Comparison of ENCODE assay signal across 1 cellular context in the genomic region with DNA sequence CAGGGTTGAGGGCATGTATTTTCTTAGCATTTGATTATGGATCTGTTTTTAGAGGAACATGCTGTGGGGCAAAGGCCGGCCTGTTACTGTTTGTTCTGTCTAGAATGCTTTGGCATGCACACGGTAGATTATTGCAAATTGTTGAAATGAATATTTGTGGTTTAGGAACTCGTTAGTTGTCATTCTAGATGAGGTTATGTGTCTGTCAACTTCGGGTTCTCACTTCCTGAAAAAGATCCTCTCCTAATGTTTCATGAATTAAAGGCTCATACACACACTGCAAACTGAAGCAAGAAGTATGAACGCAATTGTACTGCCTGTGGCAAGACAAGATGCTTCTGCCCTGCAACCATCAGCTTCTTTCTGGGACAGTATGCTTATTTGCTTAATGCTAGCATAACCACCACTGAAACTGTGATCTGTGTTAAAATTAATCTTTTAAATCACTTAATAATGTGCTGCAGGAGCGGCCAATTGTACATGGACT.
TF ChIP-seq lines count a peak whose summit lies in the region.

No MANE protein-coding gene starts in this region.

TF ChIP-seq in HEK293, 187 proteins besides CTCF, POLR2A, EP300 and RAD21 (continued from another document):
- TF ChIP-seq, protein P1, sequence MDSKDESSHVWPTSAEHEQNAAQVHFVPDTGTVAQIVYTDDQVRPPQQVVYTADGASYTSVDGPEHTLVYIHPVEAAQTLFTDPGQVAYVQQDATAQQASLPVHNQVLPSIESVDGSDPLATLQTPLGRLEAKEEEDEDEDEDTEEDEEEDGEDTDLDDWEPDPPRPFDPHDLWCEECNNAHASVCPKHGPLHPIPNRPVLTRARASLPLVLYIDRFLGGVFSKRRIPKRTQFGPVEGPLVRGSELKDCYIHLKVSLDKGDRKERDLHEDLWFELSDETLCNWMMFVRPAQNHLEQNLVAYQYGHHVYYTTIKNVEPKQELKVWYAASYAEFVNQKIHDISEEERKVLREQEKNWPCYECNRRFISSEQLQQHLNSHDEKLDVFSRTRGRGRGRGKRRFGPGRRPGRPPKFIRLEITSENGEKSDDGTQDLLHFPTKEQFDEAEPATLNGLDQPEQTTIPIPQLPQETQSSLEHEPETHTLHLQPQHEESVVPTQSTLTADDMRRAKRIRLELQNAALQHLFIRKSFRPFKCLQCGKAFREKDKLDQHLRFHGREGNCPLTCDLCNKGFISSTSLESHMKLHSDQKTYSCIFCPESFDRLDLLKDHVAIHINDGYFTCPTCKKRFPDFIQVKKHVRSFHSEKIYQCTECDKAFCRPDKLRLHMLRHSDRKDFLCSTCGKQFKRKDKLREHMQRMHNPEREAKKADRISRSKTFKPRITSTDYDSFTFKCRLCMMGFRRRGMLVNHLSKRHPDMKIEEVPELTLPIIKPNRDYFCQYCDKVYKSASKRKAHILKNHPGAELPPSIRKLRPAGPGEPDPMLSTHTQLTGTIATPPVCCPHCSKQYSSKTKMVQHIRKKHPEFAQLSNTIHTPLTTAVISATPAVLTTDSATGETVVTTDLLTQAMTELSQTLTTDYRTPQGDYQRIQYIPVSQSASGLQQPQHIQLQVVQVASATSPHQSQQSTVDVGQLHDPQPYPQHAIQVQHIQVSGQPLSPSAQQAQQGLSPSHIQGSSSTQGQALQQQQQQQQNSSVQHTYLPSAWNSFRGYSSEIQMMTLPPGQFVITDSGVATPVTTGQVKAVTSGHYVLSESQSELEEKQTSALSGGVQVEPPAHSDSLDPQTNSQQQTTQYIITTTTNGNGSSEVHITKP (tag by site-specific recombination; IDR thresholded peaks at IDR 0.05) = no peak
- TF ChIP-seq ZNF146 (tag by site-specific recombination; IDR thresholded peaks at IDR 0.05) = no peak
- 0 out of 2 replicates have a peak, but pooled peaks have one; percentile 19 for TF ChIP-seq MZF1 (tag by site-specific recombination; IDR thresholded peaks at IDR 0.05; ENCODE audit: borderline replicate concordance)
- no peak for TF ChIP-seq ZNF391 (tag by site-specific recombination; IDR thresholded peaks at IDR 0.05; ENCODE audit: borderline replicate concordance, low read depth)
- TF ChIP-seq, protein P2, sequence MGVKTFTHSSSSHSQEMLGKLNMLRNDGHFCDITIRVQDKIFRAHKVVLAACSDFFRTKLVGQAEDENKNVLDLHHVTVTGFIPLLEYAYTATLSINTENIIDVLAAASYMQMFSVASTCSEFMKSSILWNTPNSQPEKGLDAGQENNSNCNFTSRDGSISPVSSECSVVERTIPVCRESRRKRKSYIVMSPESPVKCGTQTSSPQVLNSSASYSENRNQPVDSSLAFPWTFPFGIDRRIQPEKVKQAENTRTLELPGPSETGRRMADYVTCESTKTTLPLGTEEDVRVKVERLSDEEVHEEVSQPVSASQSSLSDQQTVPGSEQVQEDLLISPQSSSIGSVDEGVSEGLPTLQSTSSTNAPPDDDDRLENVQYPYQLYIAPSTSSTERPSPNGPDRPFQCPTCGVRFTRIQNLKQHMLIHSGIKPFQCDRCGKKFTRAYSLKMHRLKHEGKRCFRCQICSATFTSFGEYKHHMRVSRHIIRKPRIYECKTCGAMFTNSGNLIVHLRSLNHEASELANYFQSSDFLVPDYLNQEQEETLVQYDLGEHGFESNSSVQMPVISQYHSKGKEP (tag by site-specific recombination; IDR thresholded peaks at IDR 0.05) = peak; percentile 94
- TF ChIP-seq SP3 (tag by site-specific recombination; IDR thresholded peaks at IDR 0.05) = no peak
- TF ChIP-seq, protein P3, sequence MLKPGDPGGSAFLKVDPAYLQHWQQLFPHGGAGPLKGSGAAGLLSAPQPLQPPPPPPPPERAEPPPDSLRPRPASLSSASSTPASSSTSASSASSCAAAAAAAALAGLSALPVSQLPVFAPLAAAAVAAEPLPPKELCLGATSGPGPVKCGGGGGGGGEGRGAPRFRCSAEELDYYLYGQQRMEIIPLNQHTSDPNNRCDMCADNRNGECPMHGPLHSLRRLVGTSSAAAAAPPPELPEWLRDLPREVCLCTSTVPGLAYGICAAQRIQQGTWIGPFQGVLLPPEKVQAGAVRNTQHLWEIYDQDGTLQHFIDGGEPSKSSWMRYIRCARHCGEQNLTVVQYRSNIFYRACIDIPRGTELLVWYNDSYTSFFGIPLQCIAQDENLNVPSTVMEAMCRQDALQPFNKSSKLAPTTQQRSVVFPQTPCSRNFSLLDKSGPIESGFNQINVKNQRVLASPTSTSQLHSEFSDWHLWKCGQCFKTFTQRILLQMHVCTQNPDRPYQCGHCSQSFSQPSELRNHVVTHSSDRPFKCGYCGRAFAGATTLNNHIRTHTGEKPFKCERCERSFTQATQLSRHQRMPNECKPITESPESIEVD (tag by site-specific recombination; IDR thresholded peaks at IDR 0.05) = peak; percentile 16
- TF ChIP-seq, protein P4, sequence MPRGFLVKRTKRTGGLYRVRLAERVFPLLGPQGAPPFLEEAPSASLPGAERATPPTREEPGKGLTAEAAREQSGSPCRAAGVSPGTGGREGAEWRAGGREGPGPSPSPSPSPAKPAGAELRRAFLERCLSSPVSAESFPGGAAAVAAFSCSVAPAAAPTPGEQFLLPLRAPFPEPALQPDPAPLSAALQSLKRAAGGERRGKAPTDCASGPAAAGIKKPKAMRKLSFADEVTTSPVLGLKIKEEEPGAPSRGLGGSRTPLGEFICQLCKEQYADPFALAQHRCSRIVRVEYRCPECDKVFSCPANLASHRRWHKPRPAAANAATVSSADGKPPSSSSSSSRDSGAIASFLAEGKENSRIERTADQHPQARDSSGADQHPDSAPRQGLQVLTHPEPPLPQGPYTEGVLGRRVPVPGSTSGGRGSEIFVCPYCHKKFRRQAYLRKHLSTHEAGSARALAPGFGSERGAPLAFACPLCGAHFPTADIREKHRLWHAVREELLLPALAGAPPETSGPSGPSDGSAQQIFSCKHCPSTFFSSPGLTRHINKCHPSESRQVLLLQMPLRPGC (tag by site-specific recombination; IDR thresholded peaks at IDR 0.05) = peak; percentile 67
- TF ChIP-seq ZNF366 (tag by site-specific recombination; conservative IDR thresholded peaks at IDR 0.05) = peak; percentile 74
- no peak for TF ChIP-seq ZNF571 (tag by site-specific recombination; IDR thresholded peaks at IDR 0.05)
- TF ChIP-seq RBAK (tag by site-specific recombination; IDR thresholded peaks at IDR 0.05) = no peak
- TF ChIP-seq, protein P5, sequence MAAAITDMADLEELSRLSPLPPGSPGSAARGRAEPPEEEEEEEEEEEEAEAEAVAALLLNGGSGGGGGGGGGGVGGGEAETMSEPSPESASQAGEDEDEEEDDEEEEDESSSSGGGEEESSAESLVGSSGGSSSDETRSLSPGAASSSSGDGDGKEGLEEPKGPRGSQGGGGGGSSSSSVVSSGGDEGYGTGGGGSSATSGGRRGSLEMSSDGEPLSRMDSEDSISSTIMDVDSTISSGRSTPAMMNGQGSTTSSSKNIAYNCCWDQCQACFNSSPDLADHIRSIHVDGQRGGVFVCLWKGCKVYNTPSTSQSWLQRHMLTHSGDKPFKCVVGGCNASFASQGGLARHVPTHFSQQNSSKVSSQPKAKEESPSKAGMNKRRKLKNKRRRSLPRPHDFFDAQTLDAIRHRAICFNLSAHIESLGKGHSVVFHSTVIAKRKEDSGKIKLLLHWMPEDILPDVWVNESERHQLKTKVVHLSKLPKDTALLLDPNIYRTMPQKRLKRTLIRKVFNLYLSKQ (tag by site-specific recombination; IDR thresholded peaks at IDR 0.05; ENCODE audit: borderline replicate concordance) = no peak
- TF ChIP-seq ZNF76 (tag by site-specific recombination; IDR thresholded peaks at IDR 0.05; ENCODE audit: borderline replicate concordance, low read depth) = no peak
- TF ChIP-seq ZNF529 (tag by site-specific recombination; IDR thresholded peaks at IDR 0.05; ENCODE audit: insufficient replicate concordance) = no peak
- TF ChIP-seq BCL11A (tag by site-specific recombination; IDR thresholded peaks at IDR 0.05; ENCODE audit: low read depth) = peak; percentile 62; the same call in 1 of the 2 replicates
- TF ChIP-seq, protein P6, sequence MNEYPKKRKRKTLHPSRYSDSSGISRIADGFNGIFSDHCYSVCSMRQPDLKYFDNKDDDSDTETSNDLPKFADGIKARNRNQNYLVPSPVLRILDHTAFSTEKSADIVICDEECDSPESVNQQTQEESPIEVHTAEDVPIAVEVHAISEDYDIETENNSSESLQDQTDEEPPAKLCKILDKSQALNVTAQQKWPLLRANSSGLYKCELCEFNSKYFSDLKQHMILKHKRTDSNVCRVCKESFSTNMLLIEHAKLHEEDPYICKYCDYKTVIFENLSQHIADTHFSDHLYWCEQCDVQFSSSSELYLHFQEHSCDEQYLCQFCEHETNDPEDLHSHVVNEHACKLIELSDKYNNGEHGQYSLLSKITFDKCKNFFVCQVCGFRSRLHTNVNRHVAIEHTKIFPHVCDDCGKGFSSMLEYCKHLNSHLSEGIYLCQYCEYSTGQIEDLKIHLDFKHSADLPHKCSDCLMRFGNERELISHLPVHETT (tag by site-specific recombination; IDR thresholded peaks at IDR 0.05) = peak; percentile 53; the same call in 1 of the 2 replicates
- 0 out of 2 replicates have a peak, but pooled peaks have one; percentile 17 for TF ChIP-seq ZNF843 (tag by site-specific recombination; IDR thresholded peaks at IDR 0.05)
- TF ChIP-seq, protein P7, sequence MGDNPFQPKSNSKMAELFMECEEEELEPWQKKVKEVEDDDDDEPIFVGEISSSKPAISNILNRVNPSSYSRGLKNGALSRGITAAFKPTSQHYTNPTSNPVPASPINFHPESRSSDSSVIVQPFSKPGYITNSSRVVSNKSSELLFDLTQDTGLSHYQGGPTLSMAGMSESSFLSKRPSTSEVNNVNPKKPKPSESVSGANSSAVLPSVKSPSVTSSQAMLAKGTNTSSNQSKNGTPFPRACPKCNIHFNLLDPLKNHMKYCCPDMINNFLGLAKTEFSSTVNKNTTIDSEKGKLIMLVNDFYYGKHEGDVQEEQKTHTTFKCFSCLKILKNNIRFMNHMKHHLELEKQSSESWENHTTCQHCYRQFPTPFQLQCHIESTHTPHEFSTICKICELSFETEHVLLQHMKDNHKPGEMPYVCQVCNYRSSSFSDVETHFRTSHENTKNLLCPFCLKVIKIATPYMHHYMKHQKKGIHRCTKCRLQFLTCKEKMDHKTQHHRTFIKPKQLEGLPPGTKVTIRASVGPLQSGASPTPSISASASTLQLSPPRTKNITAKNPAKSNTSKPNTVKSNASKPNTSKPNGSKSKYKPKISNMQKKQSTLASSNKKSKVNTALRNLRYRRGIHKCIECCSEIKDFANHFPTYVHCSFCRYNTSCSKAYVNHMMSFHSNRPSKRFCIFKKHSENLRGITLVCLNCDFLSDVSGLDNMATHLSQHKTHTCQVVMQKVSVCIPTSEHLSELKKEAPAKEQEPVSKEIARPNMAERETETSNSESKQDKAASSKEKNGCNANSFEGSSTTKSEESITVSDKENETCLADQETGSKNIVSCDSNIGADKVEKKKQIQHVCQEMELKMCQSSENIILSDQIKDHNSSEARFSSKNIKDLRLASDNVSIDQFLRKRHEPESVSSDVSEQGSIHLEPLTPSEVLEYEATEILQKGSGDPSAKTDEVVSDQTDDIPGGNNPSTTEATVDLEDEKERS (tag by site-specific recombination; IDR thresholded peaks at IDR 0.05) = no peak
- peak; percentile 73 for TF ChIP-seq ZNF600 (tag by site-specific recombination; IDR thresholded peaks at IDR 0.05)
- TF ChIP-seq ZNF2 (tag by site-specific recombination; IDR thresholded peaks at IDR 0.05) = peak; percentile 42; the same call in 1 of the 2 replicates
- no peak for TF ChIP-seq HOXC10 (CRISPR knock-in tag; IDR thresholded peaks at IDR 0.05)
- TF ChIP-seq, protein P8, sequence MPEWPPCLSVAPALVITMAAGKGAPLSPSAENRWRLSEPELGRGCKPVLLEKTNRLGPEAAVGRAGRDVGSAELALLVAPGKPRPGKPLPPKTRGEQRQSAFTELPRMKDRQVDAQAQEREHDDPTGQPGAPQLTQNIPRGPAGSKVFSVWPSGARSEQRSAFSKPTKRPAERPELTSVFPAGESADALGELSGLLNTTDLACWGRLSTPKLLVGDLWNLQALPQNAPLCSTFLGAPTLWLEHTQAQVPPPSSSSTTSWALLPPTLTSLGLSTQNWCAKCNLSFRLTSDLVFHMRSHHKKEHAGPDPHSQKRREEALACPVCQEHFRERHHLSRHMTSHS (tag by site-specific recombination; IDR thresholded peaks at IDR 0.05) = no peak
- TF ChIP-seq ZNF473 (tag by site-specific recombination; IDR thresholded peaks at IDR 0.05) = no peak
- no peak for TF ChIP-seq ZNF623 (tag by site-specific recombination; IDR thresholded peaks at IDR 0.05)
- TF ChIP-seq, protein P9, sequence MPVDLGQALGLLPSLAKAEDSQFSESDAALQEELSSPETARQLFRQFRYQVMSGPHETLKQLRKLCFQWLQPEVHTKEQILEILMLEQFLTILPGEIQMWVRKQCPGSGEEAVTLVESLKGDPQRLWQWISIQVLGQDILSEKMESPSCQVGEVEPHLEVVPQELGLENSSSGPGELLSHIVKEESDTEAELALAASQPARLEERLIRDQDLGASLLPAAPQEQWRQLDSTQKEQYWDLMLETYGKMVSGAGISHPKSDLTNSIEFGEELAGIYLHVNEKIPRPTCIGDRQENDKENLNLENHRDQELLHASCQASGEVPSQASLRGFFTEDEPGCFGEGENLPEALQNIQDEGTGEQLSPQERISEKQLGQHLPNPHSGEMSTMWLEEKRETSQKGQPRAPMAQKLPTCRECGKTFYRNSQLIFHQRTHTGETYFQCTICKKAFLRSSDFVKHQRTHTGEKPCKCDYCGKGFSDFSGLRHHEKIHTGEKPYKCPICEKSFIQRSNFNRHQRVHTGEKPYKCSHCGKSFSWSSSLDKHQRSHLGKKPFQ (tag by site-specific recombination; IDR thresholded peaks at IDR 0.05) = 0 out of 2 replicates have a peak, but pooled peaks have one; percentile 57
